ENCODE assay signal across 1 cellular context in genomic region chr16:30571444-30572322, GRCh38.
A peak's percentile ranks its signal among the peaks of the same experiment; 100 is the strongest.
TF ChIP-seq lines count a peak whose summit lies in the region.

TSS of gene ZNF688 (minus strand) at chr16:30571714. CDS start at chr16:30571629, 85 bp downstream.

TF ChIP-seq in HepG2, 621 proteins besides CTCF, POLR2A, EP300 and RAD21 (continued from another document and continues in another):
- TF ChIP-seq FOXP4 (CRISPR knock-in tag; IDR thresholded peaks at IDR 0.05) (0 out of 2 replicates have a peak, but pooled peaks have one; percentile 20), DNMT3B (CRISPR knock-in tag; conservative IDR thresholded peaks at IDR 0.05) (peak; percentile 71; the same call in 1 of the 2 replicates), HNF4A (CRISPR knock-in tag; IDR thresholded peaks at IDR 0.05) (no peak; the same call in 1 of the 2 replicates), ZNF224 (CRISPR knock-in tag; IDR thresholded peaks at IDR 0.05) (peak; percentile 96), ZNF747 (CRISPR knock-in tag; IDR thresholded peaks at IDR 0.05; ENCODE audit: borderline replicate concordance) (peak; percentile 91), ZSCAN29 (CRISPR knock-in tag; conservative IDR thresholded peaks at IDR 0.05) (peak; percentile 67; the same call in 1 of the 2 replicates), KLF6 (CRISPR knock-in tag; IDR thresholded peaks at IDR 0.05) (0 out of 2 replicates have a peak, but pooled peaks have one; percentile 20), MTA1 (CRISPR knock-in tag; IDR thresholded peaks at IDR 0.05; ENCODE audit: borderline replicate concordance) (peak; percentile 89; the same call in 1 of the 2 replicates), ZNF83 (CRISPR knock-in tag; IDR thresholded peaks at IDR 0.05; ENCODE audit: borderline replicate concordance) (no peak), NR0B2 (CRISPR knock-in tag; IDR thresholded peaks at IDR 0.05) (no peak), ZNF10 (CRISPR knock-in tag; IDR thresholded peaks at IDR 0.05; ENCODE audit: borderline replicate concordance, low read depth) (no peak), ZNF691 (CRISPR knock-in tag; IDR thresholded peaks at IDR 0.05; ENCODE audit: borderline replicate concordance, low read depth) (peak; percentile 34), ZNF292 (CRISPR knock-in tag; IDR thresholded peaks at IDR 0.05; ENCODE audit: borderline replicate concordance, low read depth) (no peak), SRSF1 (optimal IDR thresholded peaks at IDR 0.05; ENCODE audit: low read depth, low read length) (peak; percentile 20), STAG1 (CRISPR knock-in tag; IDR thresholded peaks at IDR 0.05) (no peak; the same call in 1 of the 2 replicates), PCBP1 (IDR thresholded peaks at IDR 0.05; ENCODE audit: borderline replicate concordance, low read depth, low read length) (no peak), NBN (conservative IDR thresholded peaks at IDR 0.05) (no peak), ZFYVE20 (CRISPR knock-in tag; IDR thresholded peaks at IDR 0.05; ENCODE audit: borderline replicate concordance, low read depth) (no peak), ZNF282 (IDR thresholded peaks at IDR 0.05; ENCODE audit: partially characterized antibody) (no peak), MTERF4 (CRISPR knock-in tag; IDR thresholded peaks at IDR 0.05) (peak; percentile 87), DPF2 (CRISPR knock-in tag; IDR thresholded peaks at IDR 0.05; ENCODE audit: borderline replicate concordance, low read depth) (no peak), NFRKB (IDR thresholded peaks at IDR 0.05) (peak; percentile 83), E2F5 (CRISPR knock-in tag; conservative IDR thresholded peaks at IDR 0.05) (peak; percentile 97), ZNF276 (CRISPR knock-in tag; IDR thresholded peaks at IDR 0.05; ENCODE audit: low read depth) (peak; percentile 26; the same call in 1 of the 2 replicates), ZBTB44 (CRISPR knock-in tag; IDR thresholded peaks at IDR 0.05) (no peak), ATM (IDR thresholded peaks at IDR 0.05; ENCODE audit: borderline replicate concordance) (no peak), ZNF816 (CRISPR knock-in tag; IDR thresholded peaks at IDR 0.05; ENCODE audit: borderline replicate concordance) (no peak), ZNF510 (CRISPR knock-in tag; IDR thresholded peaks at IDR 0.05; ENCODE audit: low read depth) (peak; percentile 77; the same call in 1 of the 2 replicates), ZNF296 (CRISPR knock-in tag; conservative IDR thresholded peaks at IDR 0.05) (no peak), ZNF660 (CRISPR knock-in tag; IDR thresholded peaks at IDR 0.05; ENCODE audit: borderline replicate concordance, low read depth) (no peak), ZBTB40 (IDR thresholded peaks at IDR 0.05) (no peak), ZBTB40 (CRISPR knock-in tag; IDR thresholded peaks at IDR 0.05) (peak; percentile 76; the same call in 1 of the 2 replicates), THAP9 (CRISPR knock-in tag; IDR thresholded peaks at IDR 0.05; ENCODE audit: borderline replicate concordance) (peak; percentile 94), ATF1 (CRISPR knock-in tag; IDR thresholded peaks at IDR 0.05) (peak; percentile 95), ZMYM2 (CRISPR knock-in tag; IDR thresholded peaks at IDR 0.05) (no peak), ZNF446 (CRISPR knock-in tag; IDR thresholded peaks at IDR 0.05) (peak; percentile 94)
